1 cellular context compared by ENCODE assay signal in the genomic region with DNA sequence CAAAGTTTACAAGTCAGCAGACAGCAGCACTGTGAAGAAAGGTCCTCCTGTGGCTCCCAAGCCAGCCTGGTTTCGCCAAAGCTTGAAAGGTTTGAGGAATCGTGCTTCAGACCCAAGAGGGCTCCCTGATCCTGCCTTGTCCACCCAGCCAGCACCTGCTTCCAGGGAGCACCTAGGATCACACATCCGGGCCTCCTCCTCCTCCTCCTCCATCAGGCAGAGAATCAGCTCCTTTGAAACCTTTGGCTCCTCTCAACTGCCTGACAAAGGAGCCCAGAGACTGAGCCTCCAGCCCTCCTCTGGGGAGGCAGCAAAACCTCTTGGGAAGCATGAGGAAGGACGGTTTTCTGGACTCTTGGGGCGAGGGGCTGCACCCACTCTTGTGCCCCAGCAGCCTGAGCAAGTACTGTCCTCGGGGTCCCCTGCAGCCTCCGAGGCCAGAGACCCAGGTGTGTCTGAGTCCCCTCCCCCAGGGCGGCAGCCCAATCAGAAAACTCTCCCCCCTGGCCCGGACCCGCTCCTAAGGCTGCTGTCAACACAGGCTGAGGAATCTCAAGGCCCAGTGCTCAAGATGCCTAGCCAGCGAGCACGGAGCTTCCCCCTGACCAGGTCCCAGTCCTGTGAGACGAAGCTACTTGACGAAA.
TF ChIP-seq lines count a peak whose summit lies in the region.

No MANE protein-coding gene starts in this region.

TF ChIP-seq in HepG2, 621 proteins besides CTCF, POLR2A, EP300 and RAD21:
- TF ChIP-seq POLR2AphosphoS2 (IDR thresholded peaks at IDR 0.05; ENCODE audit: low read depth, low read length) (no peak), SOX5 (CRISPR knock-in tag; IDR thresholded peaks at IDR 0.05; ENCODE audit: borderline replicate concordance) (no peak), PAX8 (CRISPR knock-in tag; IDR thresholded peaks at IDR 0.05; ENCODE audit: borderline replicate concordance) (no peak), TRIM24 (CRISPR knock-in tag; IDR thresholded peaks at IDR 0.05) (no peak), ZNF720 (CRISPR knock-in tag; IDR thresholded peaks at IDR 0.05) (no peak), ZSCAN20 (CRISPR knock-in tag; IDR thresholded peaks at IDR 0.05; ENCODE audit: borderline replicate concordance) (no peak), ZNF101 (CRISPR knock-in tag; IDR thresholded peaks at IDR 0.05; ENCODE audit: borderline replicate concordance, low read depth) (no peak), HHEX (CRISPR knock-in tag; IDR thresholded peaks at IDR 0.05) (no peak), ATAD3A (CRISPR knock-in tag; IDR thresholded peaks at IDR 0.05) (no peak), KDM5A (IDR thresholded peaks at IDR 0.05; ENCODE audit: borderline replicate concordance, low read length) (no peak), ZNF749 (CRISPR knock-in tag; IDR thresholded peaks at IDR 0.05; ENCODE audit: borderline replicate concordance) (no peak)
- TF ChIP-seq, protein P1, sequence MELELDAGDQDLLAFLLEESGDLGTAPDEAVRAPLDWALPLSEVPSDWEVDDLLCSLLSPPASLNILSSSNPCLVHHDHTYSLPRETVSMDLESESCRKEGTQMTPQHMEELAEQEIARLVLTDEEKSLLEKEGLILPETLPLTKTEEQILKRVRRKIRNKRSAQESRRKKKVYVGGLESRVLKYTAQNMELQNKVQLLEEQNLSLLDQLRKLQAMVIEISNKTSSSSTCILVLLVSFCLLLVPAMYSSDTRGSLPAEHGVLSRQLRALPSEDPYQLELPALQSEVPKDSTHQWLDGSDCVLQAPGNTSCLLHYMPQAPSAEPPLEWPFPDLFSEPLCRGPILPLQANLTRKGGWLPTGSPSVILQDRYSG (CRISPR knock-in tag; IDR thresholded peaks at IDR 0.05): no peak
- TF ChIP-seq, protein P2, sequence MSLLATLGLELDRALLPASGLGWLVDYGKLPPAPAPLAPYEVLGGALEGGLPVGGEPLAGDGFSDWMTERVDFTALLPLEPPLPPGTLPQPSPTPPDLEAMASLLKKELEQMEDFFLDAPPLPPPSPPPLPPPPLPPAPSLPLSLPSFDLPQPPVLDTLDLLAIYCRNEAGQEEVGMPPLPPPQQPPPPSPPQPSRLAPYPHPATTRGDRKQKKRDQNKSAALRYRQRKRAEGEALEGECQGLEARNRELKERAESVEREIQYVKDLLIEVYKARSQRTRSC (CRISPR knock-in tag; IDR thresholded peaks at IDR 0.05; ENCODE audit: low read depth): no peak
- TF ChIP-seq, protein P3, sequence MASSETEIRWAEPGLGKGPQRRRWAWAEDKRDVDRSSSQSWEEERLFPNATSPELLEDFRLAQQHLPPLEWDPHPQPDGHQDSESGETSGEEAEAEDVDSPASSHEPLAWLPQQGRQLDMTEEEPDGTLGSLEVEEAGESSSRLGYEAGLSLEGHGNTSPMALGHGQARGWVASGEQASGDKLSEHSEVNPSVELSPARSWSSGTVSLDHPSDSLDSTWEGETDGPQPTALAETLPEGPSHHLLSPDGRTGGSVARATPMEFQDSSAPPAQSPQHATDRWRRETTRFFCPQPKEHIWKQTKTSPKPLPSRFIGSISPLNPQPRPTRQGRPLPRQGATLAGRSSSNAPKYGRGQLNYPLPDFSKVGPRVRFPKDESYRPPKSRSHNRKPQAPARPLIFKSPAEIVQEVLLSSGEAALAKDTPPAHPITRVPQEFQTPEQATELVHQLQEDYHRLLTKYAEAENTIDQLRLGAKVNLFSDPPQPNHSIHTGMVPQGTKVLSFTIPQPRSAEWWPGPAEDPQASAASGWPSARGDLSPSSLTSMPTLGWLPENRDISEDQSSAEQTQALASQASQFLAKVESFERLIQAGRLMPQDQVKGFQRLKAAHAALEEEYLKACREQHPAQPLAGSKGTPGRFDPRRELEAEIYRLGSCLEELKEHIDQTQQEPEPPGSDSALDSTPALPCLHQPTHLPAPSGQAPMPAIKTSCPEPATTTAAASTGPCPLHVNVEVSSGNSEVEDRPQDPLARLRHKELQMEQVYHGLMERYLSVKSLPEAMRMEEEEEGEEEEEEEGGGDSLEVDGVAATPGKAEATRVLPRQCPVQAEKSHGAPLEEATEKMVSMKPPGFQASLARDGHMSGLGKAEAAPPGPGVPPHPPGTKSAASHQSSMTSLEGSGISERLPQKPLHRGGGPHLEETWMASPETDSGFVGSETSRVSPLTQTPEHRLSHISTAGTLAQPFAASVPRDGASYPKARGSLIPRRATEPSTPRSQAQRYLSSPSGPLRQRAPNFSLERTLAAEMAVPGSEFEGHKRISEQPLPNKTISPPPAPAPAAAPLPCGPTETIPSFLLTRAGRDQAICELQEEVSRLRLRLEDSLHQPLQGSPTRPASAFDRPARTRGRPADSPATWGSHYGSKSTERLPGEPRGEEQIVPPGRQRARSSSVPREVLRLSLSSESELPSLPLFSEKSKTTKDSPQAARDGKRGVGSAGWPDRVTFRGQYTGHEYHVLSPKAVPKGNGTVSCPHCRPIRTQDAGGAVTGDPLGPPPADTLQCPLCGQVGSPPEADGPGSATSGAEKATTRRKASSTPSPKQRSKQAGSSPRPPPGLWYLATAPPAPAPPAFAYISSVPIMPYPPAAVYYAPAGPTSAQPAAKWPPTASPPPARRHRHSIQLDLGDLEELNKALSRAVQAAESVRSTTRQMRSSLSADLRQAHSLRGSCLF (CRISPR knock-in tag; IDR thresholded peaks at IDR 0.05; ENCODE audit: borderline replicate concordance): no peak
- TF ChIP-seq, protein P4, sequence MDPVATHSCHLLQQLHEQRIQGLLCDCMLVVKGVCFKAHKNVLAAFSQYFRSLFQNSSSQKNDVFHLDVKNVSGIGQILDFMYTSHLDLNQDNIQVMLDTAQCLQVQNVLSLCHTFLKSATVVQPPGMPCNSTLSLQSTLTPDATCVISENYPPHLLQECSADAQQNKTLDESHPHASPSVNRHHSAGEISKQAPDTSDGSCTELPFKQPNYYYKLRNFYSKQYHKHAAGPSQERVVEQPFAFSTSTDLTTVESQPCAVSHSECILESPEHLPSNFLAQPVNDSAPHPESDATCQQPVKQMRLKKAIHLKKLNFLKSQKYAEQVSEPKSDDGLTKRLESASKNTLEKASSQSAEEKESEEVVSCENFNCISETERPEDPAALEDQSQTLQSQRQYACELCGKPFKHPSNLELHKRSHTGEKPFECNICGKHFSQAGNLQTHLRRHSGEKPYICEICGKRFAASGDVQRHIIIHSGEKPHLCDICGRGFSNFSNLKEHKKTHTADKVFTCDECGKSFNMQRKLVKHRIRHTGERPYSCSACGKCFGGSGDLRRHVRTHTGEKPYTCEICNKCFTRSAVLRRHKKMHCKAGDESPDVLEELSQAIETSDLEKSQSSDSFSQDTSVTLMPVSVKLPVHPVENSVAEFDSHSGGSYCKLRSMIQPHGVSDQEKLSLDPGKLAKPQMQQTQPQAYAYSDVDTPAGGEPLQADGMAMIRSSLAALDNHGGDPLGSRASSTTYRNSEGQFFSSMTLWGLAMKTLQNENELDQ (CRISPR knock-in tag; IDR thresholded peaks at IDR 0.05; ENCODE audit: borderline replicate concordance): no peak
